In genomic region chr11:67615455-67616430, GRCh38 we compare ENCODE assay signal across 2 cellular contexts.
TF ChIP-seq lines count a peak whose summit lies in the region.

No MANE protein-coding gene starts in this region.

TF ChIP-seq in WTC11, 78 proteins besides CTCF, POLR2A, EP300 and RAD21:
- no peak for TF ChIP-seq FOXJ3 (CRISPR knock-in tag; IDR thresholded peaks at IDR 0.05; ENCODE audit: borderline replicate concordance)
- TF ChIP-seq ZBTB21 (CRISPR knock-in tag; IDR thresholded peaks at IDR 0.05; ENCODE audit: borderline replicate concordance): no peak
- TF ChIP-seq E2F1 (CRISPR knock-in tag; IDR thresholded peaks at IDR 0.05): no peak
- no peak for TF ChIP-seq RELA (CRISPR knock-in tag; IDR thresholded peaks at IDR 0.05; ENCODE audit: borderline replicate concordance)
- TF ChIP-seq ZNF396 (CRISPR knock-in tag; IDR thresholded peaks at IDR 0.05; ENCODE audit: borderline replicate concordance): no peak
- no peak for TF ChIP-seq PREB (CRISPR knock-in tag; IDR thresholded peaks at IDR 0.05; ENCODE audit: borderline replicate concordance)
- 0 out of 2 replicates have a peak, but pooled peaks have one; percentile 31 for TF ChIP-seq USF1 (CRISPR knock-in tag; IDR thresholded peaks at IDR 0.05)
- TF ChIP-seq FOXP1 (CRISPR knock-in tag; IDR thresholded peaks at IDR 0.05; ENCODE audit: borderline replicate concordance): peak; percentile 69; the same call in 1 of the 2 replicates

TF ChIP-seq in endothelial cell of umbilical vein, 7 proteins besides CTCF, POLR2A, EP300 and RAD21:
- peak; percentile 26 for TF ChIP-seq EZH2 (IDR thresholded peaks at IDR 0.05; ENCODE audit: borderline replicate concordance, low read depth, low read length, severe bottlenecking)
- TF ChIP-seq POLR2AphosphoS5 (IDR thresholded peaks at IDR 0.05; ENCODE audit: insufficient read depth, low read depth, low read length): no peak
- TF ChIP-seq MAX (IDR thresholded peaks at IDR 0.05; ENCODE audit: insufficient read depth, insufficient read length): no peak
